ENCODE assay signal across 25 cellular contexts in genomic region chr14:43479751-43480150, GRCh38.
"Had no signal": no experiment of that assay in that cellular context is flagged by ENCODE, and none has a peak within 500 bp of the region (broad histone marks: within the 10 kb centered on the region; RNA-seq: fewer than 3 reads in every experiment).

No MANE protein-coding gene starts in this region.

- H3K9me3 ChIP-seq: adrenal gland, ascending aorta, testis, uterus had no signal

- H3K36me3 ChIP-seq: adrenal gland, ascending aorta, brain microvascular endothelial cell, sigmoid colon, uterus had no signal

- DNase-seq: activated B cell treated with CpG ODN at 0.5 μM for 24 hours; activated CD4-positive, alpha-beta T cell treated with anti-CD3 and anti-CD28 coated beads for 4 hours; activated CD4-positive, alpha-beta T cell treated with anti-CD3 and anti-CD28 coated beads, Interleukin-2, amount 50 U/mL, for 48 hours; activated CD8-positive, alpha-beta memory T cell treated with anti-CD3 and anti-CD28 coated beads, Interleukin-2, amount 50 U/mL, for 48 hours; activated naive CD4-positive, alpha-beta T cell; activated T-cell treated with anti-CD3 and anti-CD28 coated beads, Interleukin-2, amount 50 U/mL, for 4 hours; adrenal gland; brain microvascular endothelial cell; central memory CD4-positive, alpha-beta T cell; effector memory CD4-positive, alpha-beta T cell; foreskin melanocyte; islet precursor cell; left cardiac atrium; midbrain; natural killer cell; retina; sigmoid colon; stimulated activated CD4-positive, alpha-beta T cell treated with anti-CD3 and anti-CD28 coated beads, Interleukin-15, amount 100 ng/mL, for 24 hours; stimulated activated CD8-positive, alpha-beta memory T cell treated with anti-CD3 and anti-CD28 coated beads, Interleukin-4, amount 100 ng/mL, for 48 hours; stimulated activated naive B cell treated with anti-CD40 and anti-IgM and Interleukin-4, amounts not matched to agents 10 μg/mL and 1 μg/mL and 100 μg/mL, for 72 hours; testis; trophoblast cell; uterus had no signal

- H3K4me1 ChIP-seq: adrenal gland, ascending aorta, sigmoid colon, testis, uterus had no signal

- H3K27ac ChIP-seq: adrenal gland, ascending aorta, brain microvascular endothelial cell, sigmoid colon, testis, uterus had no signal

- H3K4me3 ChIP-seq: adrenal gland, ascending aorta, sigmoid colon, smooth muscle cell, testis, uterus had no signal

- H3K27me3 ChIP-seq: adrenal gland, ascending aorta, brain microvascular endothelial cell, sigmoid colon, testis, uterus had no signal

- H3K4me2 ChIP-seq: smooth muscle cell had no signal
